ENCODE assay signal across 1 cellular context in the genomic region with DNA sequence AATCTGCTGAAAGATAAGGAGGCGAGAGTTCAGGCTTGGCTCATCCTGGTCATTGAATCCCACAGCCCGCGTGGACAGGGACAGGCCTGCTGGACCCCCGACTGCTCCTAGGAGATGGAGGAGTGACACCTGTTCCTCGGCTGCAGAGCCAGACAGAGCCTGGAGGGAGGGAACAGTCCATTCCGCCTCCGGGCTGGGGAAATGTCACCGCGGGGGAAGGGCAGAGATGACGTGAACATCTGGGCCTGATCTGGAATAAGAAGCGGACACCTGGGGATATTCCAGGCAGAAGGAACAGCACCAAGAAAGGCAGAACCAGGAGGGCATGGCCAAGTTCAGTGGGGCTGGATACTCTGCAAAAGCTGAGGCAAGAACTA.
TF ChIP-seq lines count a peak whose summit lies in the region.

No MANE protein-coding gene starts in this region.

TF ChIP-seq in H1, 55 proteins besides CTCF, POLR2A, EP300 and RAD21:
- no peak for TF ChIP-seq RNF2 (IDR thresholded peaks at IDR 0.05; ENCODE audit: borderline replicate concordance, low read depth, low read length, missing control alignments, poor library complexity, severe bottlenecking)
- TF ChIP-seq, protein P1, sequence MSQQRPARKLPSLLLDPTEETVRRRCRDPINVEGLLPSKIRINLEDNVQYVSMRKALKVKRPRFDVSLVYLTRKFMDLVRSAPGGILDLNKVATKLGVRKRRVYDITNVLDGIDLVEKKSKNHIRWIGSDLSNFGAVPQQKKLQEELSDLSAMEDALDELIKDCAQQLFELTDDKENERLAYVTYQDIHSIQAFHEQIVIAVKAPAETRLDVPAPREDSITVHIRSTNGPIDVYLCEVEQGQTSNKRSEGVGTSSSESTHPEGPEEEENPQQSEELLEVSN (IDR thresholded peaks at IDR 0.05): no peak
- no peak for TF ChIP-seq JUN (IDR thresholded peaks at IDR 0.05; ENCODE audit: low read depth, low read length)
- no peak for TF ChIP-seq NRF1 (IDR thresholded peaks at IDR 0.05; ENCODE audit: low read depth, low read length)
- no peak for TF ChIP-seq CREB1 (IDR thresholded peaks at IDR 0.05)
- TF ChIP-seq BCL11A (IDR thresholded peaks at IDR 0.05; ENCODE audit: low read depth in 2 of 2, low read length in 2 of 2): no peak
- no peak for TF ChIP-seq ASH2L (IDR thresholded peaks at IDR 0.05; ENCODE audit: low read length)
- no peak for TF ChIP-seq SIRT6 (IDR thresholded peaks at IDR 0.05; ENCODE audit: low read length)
- no peak for TF ChIP-seq BRCA1 (IDR thresholded peaks at IDR 0.05; ENCODE audit: low read depth, low read length)
- no peak for TF ChIP-seq GTF2F1 (IDR thresholded peaks at IDR 0.05; ENCODE audit: borderline replicate concordance, low read depth, low read length)
- TF ChIP-seq YY1 (IDR thresholded peaks at IDR 0.05; ENCODE audit: low read depth, low read length): no peak
- no peak for TF ChIP-seq TAF7 (optimal IDR thresholded peaks at IDR 0.05; ENCODE audit: borderline replicate concordance, low read depth, low read length)
- no peak for TF ChIP-seq POLR2AphosphoS5 (IDR thresholded peaks at IDR 0.05; ENCODE audit: low read depth, low read length)
